Comparison of ENCODE assay signal across 24 cellular contexts in the genomic region with DNA sequence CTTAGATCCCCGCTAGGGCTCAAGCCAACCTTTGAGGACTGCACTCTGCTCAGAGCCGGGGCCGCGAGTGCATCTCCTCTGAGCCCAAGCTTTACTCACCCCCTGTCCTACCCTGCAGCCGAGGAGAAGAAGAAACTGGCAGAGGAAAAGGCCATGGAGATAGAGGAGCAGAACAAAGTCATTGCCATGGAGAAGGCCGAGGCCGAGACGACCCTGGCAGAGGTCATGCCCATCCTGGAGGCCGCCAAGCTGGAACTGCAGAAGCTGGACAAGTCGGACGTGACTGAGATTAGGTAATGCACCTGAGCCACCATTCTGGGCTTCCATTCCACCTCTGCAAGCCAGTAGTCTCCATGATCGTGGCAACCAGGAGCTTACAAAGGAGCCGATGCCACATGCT.
DNase-seq lines count a peak whose midpoint lies in the region; ATAC-seq, FAIRE-seq and TF ChIP-seq lines count a peak whose summit lies in the region.
"Had no signal": no experiment of that assay in that cellular context is flagged by ENCODE, and none has a peak within 500 bp of the region (broad histone marks: within the 10 kb centered on the region; RNA-seq: fewer than 3 reads in every experiment).

No MANE protein-coding gene starts in this region.

- DNase-seq in cardiac septum (ENCODE audit: low spot score) (peak; percentile 72), left cardiac atrium (no peak), H1 (ENCODE audit: low read depth in 1 of 2, low spot score in 2 of 2) (no peak), foreskin keratinocyte (no peak), DMS53 treated with DMSO at 0.1 percent for 48 hours (lab: John Stamatoyannopoulos, UW; ENCODE audit: unreplicated experiment) (no peak), GM19239 (ENCODE audit: insufficient read length, low spot score) (no peak)
- DNase-seq: AML-193; Caco-2; Calu3; CD4-positive, alpha-beta T cell; CD8-positive, alpha-beta T cell; DMS79; DND-41; EL; GDM1 had no signal

- no peaks in the 10 kb centered on the region for H4K20me1 ChIP-seq in H1 (replicated peaks in 1 of 2; ENCODE audit: control insufficient read depth in 1 of 2, insufficient read depth in 2 of 2, low read length in 2 of 2)
- H4K20me1 ChIP-seq: BLaER1 treated with 17β-estradiol and CSF1 and Interleukin-3, amounts not matched to agents 10 nM and 100 nM had no signal

- no peak overlapping the region for H3K18ac ChIP-seq in H1 (ENCODE audit: extremely low read depth, low read length)

- POLR2A ChIA-PET in H1 (lab: Charles Lee; ENCODE audit: partially characterized antibody), result no interaction called here

- H3K23me2 ChIP-seq in H1 (ENCODE audit: low read depth, low read length), result no peaks in the 10 kb centered on the region

- no peaks in the 10 kb centered on the region for H3K79me1 ChIP-seq in H1 (ENCODE audit: low read depth, low read length)

- no peak overlapping the region for H4K91ac ChIP-seq in H1 (replicated peaks; ENCODE audit: insufficient read length, low read length)

- H2BK5ac ChIP-seq in H1 (ENCODE audit: low read depth, low read length), result no peak overlapping the region

- intact Hi-C loops in cardiac septum (cut with DNase I), result loop anchor here (10.0 kb wide), 1 partner anchor 122 kb away; no protein-coding TSS in a partner anchor
- intact Hi-C loops in left cardiac atrium (cut with DNase I), result loop anchor here in 1 of 2 donors (10.0 kb wide), 1 partner anchor 82 kb away; no protein-coding TSS in a partner anchor

- no peak for FAIRE-seq in H1 (lab: Jason Lieb, UNC)
- no peak for FAIRE-seq in GM19239 (lab: Jason Lieb, UNC)
- FAIRE-seq: A549, D721Med, GM12878, GM12892, GM18507 had no signal

- H3K9me3 ChIP-seq in H1 (ENCODE audit: insufficient read depth in 2 of 2, low read depth in 1 of 2, low read length in 1 of 2) (peaks cover 0 to 3% of the 10 kb centered on the region in 2 experiments; a peak in 1 of 4 replicates), neutrophil (no peaks in the 10 kb centered on the region)
- H3K9me3 ChIP-seq: A549; BLaER1 treated with 17β-estradiol and CSF1 and Interleukin-3, amounts not matched to agents 10 nM and 100 nM; Caco-2 had no signal

- no peak overlapping the region for H3K4me2 ChIP-seq in H1 (ENCODE audit: insufficient read depth in 1 of 2, low read depth in 2 of 2, low read length in 2 of 2)
- H3K4me2 ChIP-seq: A549; BLaER1 treated with 17β-estradiol and CSF1 and Interleukin-3, amounts not matched to agents 10 nM and 100 nM had no signal

- no peak overlapping the region for H3K14ac ChIP-seq in H1 (ENCODE audit: insufficient read length)

- no peak overlapping the region for H3K23ac ChIP-seq in H1 (ENCODE audit: insufficient read length)

- no peak overlapping the region for H3K9ac ChIP-seq in H1 (replicated peaks in 1 of 4; ENCODE audit: extremely low read depth in 1 of 4, low read depth in 3 of 4, low read length in 3 of 4)
- H3K9ac ChIP-seq: BLaER1 treated with 17β-estradiol and CSF1 and Interleukin-3, amounts not matched to agents 10 nM and 100 nM had no signal

- no peak for TF ChIP-seq CTCF in H1 (IDR thresholded peaks at IDR 0.05; ENCODE audit: control extremely low read depth in 1 of 3, insufficient read depth in 1 of 3, low read depth in 1 of 3, low read length in 3 of 3)
- no peak for TF ChIP-seq CTCF in neutrophil (IDR thresholded peaks at IDR 0.05)
- no peak for TF ChIP-seq CTCF in foreskin keratinocyte (conservative IDR thresholded peaks at IDR 0.05)

- 94% methylated on average over 13 of the region's 13 CpGs; no CpG with 5 or more reads in 1 of the 2 experiments for WGBS in H1 (ENCODE audit: extremely low coverage in 1 of 2, insufficient coverage in 1 of 2, insufficient read length in 1 of 2, insufficient replicate concordance in 2 of 2, low coverage in 1 of 2, low lambda C conversion rate in 2 of 2, missing lambda C conversion rate in 1 of 2), 2 experiments

- no peaks in the 10 kb centered on the region for H3K79me2 ChIP-seq in H1 (ENCODE audit: control insufficient read depth in 1 of 2, insufficient read depth in 2 of 2, low read length in 2 of 2)

- H3K36me3 ChIP-seq in H1 (ENCODE audit: control insufficient read depth in 2 of 4, insufficient read depth in 4 of 4, low read length in 3 of 4) (no peaks in the 10 kb centered on the region), neutrophil (no peaks in the 10 kb centered on the region)

- no peak for TF ChIP-seq POLR2A in H1 (IDR thresholded peaks at IDR 0.05; ENCODE audit: control extremely low read depth in 1 of 2, low read depth in 2 of 2, low read length in 2 of 2)

- no peak overlapping the region for H2BK15ac ChIP-seq in H1 (ENCODE audit: low read length)

- H3K4ac ChIP-seq in H1 (replicated peaks; ENCODE audit: insufficient read length, low read depth, low read length), result no peak overlapping the region

- no peak overlapping the region for H3K56ac ChIP-seq in H1 (replicated peaks; ENCODE audit: insufficient read length, low read depth, low read length)

- CTCF ChIA-PET in H1 (lab: Charles Lee; ENCODE audit: partially characterized antibody), result interaction anchor here (0.8 to 4.1 kb wide), 8 partner anchors 12 to 103 kb away, joined by 3 to 35 read pairs (median 4); no protein-coding TSS in a partner anchor

- TF ChIP-seq EP300 in H1 (IDR thresholded peaks at IDR 0.05; ENCODE audit: borderline replicate concordance in 1 of 2, low read depth in 2 of 2, low read length in 2 of 2), result no peak

- no peak overlapping the region for H4K8ac ChIP-seq in H1 (ENCODE audit: extremely low read depth, insufficient read depth, low read length)

- TF ChIP-seq RAD21 in H1 (IDR thresholded peaks at IDR 0.05 in 1 of 2, conservative IDR thresholded peaks at IDR 0.05 in 1 of 2; ENCODE audit: low read depth in 2 of 2, low read length in 2 of 2), result no peak

- H3K27ac ChIP-seq in H1 (ENCODE audit: low read depth, low read length), result no peak overlapping the region
- H3K27ac ChIP-seq in neutrophil, result peak overlapping the region; percentile 64
- H3K27ac ChIP-seq in foreskin keratinocyte, result no peak overlapping the region
- H3K27ac ChIP-seq: 22Rv1; A549; BLaER1 treated with 17β-estradiol and CSF1 and Interleukin-3, amounts not matched to agents 10 nM and 100 nM; C4-2B had no signal

- H3K4me3 ChIP-seq in H1 (ENCODE audit: extremely low read depth in 1 of 4, insufficient read depth in 2 of 4, low read depth in 3 of 4, low read length in 4 of 4), result no peak overlapping the region
- H3K4me3 ChIP-seq in neutrophil (ENCODE audit: low read depth in 1 of 2, low read length in 1 of 2), result no peak overlapping the region
- H3K4me3 ChIP-seq: A549; BLaER1 treated with 17β-estradiol and CSF1 and Interleukin-3, amounts not matched to agents 10 nM and 100 nM; GM12878 had no signal

- H2BK120ac ChIP-seq in H1 (replicated peaks; ENCODE audit: low read depth, low read length), result no peak overlapping the region

- no peak for ATAC-seq in left cardiac atrium
- no peak for ATAC-seq in foreskin keratinocyte
- ATAC-seq: A549; CD8-positive, alpha-beta T cell; GM12878 had no signal

- 0 out of 2 replicates have a peak overlapping the region, but pooled peaks have one; percentile 39 for H2BK12ac ChIP-seq in H1 (ENCODE audit: low read depth, low read length)

- H3K27me3 ChIP-seq in H1 (replicated peaks in 1 of 4; ENCODE audit: control insufficient read depth in 3 of 4, extremely low read depth in 1 of 4, insufficient read depth in 3 of 4, low read length in 3 of 4) (0 out of 7 replicates have a peak, but pooled peaks cover 0 to 2% (median 0%) of the 10 kb centered on the region in 4 experiments), neutrophil (no peaks in the 10 kb centered on the region), foreskin keratinocyte (peaks cover 5% of the 10 kb centered on the region)
- H3K27me3 ChIP-seq: BLaER1 treated with 17β-estradiol and CSF1 and Interleukin-3, amounts not matched to agents 10 nM and 100 nM had no signal

- H4K5ac ChIP-seq in H1 (ENCODE audit: insufficient read length, low read depth, low read length), result no peak overlapping the region

- peaks cover 0 to 7% (median 4%) of the 10 kb centered on the region in 4 experiments; a peak in 3 of 7 replicates for H3K4me1 ChIP-seq in H1 (replicated peaks in 1 of 4; ENCODE audit: control insufficient read depth in 3 of 4, insufficient read depth in 4 of 4, low read length in 3 of 4)
- H3K4me1 ChIP-seq in neutrophil (ENCODE audit: control insufficient read depth in 1 of 2, insufficient read depth in 1 of 2, low read depth in 1 of 2, low read length in 1 of 2), result peaks cover 32 to 43% of the 10 kb centered on the region in 2 experiments
- H3K4me1 ChIP-seq in foreskin keratinocyte, result no peaks in the 10 kb centered on the region
- H3K4me1 ChIP-seq: A549, Caco-2 had no signal

- no peak overlapping the region for H2AFZ ChIP-seq in H1 (ENCODE audit: low read length)

- no peak overlapping the region for H2BK20ac ChIP-seq in H1 (ENCODE audit: low read length)

- no peak overlapping the region for H2AK5ac ChIP-seq in H1 (ENCODE audit: low read depth, low read length)

TF ChIP-seq in H1, 55 proteins besides CTCF, POLR2A, EP300 and RAD21 (continues in another document):
- no peak for TF ChIP-seq EZH2 (IDR thresholded peaks at IDR 0.05; ENCODE audit: low read depth, low read length, severe bottlenecking)
- TF ChIP-seq, protein P1, sequence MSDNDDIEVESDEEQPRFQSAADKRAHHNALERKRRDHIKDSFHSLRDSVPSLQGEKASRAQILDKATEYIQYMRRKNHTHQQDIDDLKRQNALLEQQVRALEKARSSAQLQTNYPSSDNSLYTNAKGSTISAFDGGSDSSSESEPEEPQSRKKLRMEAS (IDR thresholded peaks at IDR 0.05), result no peak
- TF ChIP-seq CHD1 (IDR thresholded peaks at IDR 0.05; ENCODE audit: low read depth, low read length), result no peak
- TF ChIP-seq EGR1 (IDR thresholded peaks at IDR 0.05; ENCODE audit: borderline replicate concordance, low read depth, low read length), result no peak
- no peak for TF ChIP-seq KDM4A (IDR thresholded peaks at IDR 0.05; ENCODE audit: low read depth, low read length, severe bottlenecking)
